ENCODE assay signal across 20 cellular contexts in the genomic region with DNA sequence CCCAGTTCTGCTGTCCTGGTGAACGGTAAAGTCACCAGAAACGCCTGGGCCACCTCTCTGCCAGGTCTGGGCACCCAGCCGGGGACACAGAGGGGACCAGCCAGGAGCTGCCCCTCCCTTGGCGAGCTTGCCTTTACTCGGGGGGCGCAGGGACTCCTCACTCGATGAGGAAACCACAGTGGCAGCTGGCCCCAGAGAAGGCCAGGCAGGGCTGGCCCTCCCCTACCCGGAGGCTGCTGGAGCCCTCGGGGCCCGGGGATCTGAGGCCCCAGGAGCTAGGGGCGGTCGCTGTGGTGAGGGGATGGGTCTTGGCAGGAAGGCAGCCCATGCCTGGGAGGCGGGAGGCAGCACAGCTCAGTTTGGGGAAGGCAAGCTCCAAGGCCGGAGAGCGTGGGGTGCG.
DNase-seq lines count a peak whose midpoint lies in the region; ATAC-seq and TF ChIP-seq lines count a peak whose summit lies in the region.
"Had no signal": no experiment of that assay in that cellular context is flagged by ENCODE, and none has a peak within 500 bp of the region (broad histone marks: within the 10 kb centered on the region; RNA-seq: fewer than 3 reads in every experiment).

No MANE protein-coding gene starts in this region.

- no peak overlapping the region for H2BK15ac ChIP-seq in neuronal stem cell (ENCODE audit: low read length)

- H3K23ac ChIP-seq in neuronal stem cell (ENCODE audit: low read depth, low read length, poor library complexity) = peak overlapping the region; percentile 23

- H3K79me1 ChIP-seq in neuronal stem cell (ENCODE audit: low read depth, low read length) = peaks cover 5% of the 10 kb centered on the region

- peaks cover 8% of the 10 kb centered on the region for H3K27me3 Mint-ChIP-seq in osteocyte (ENCODE audit: unreplicated experiment)

- peak overlapping the region; percentile 7 for H3K18ac ChIP-seq in neuronal stem cell (ENCODE audit: low read length)

- H3K27ac ChIP-seq in BLaER1 = peak overlapping the region; percentile 56
- H3K27ac ChIP-seq in DND-41 (ENCODE audit: low read length) = no peak overlapping the region
- peak overlapping the region; percentile 5; the same call in 1 of the 2 replicates for H3K27ac ChIP-seq in SJCRH30
- H3K27ac ChIP-seq in neuronal stem cell (replicated peaks; ENCODE audit: low read length) = no peak overlapping the region
- H3K27ac ChIP-seq: SJSA1 had no signal

- H3K27me3 ChIP-seq in BLaER1 (peaks cover 5% of the 10 kb centered on the region; the same call in 1 of the 2 replicates), DND-41 (ENCODE audit: insufficient read depth, low read length, poor library complexity) (peaks cover 6% of the 10 kb centered on the region), SJCRH30 (no peaks in the 10 kb centered on the region), neuronal stem cell (ENCODE audit: control insufficient read depth in 3 of 3, insufficient read depth in 3 of 3, low read depth in 1 of 3, low read length in 3 of 3) (peaks cover 0 to 90% (median 0%) of the 10 kb centered on the region in 3 experiments)

- H3K4me1 Mint-ChIP-seq in osteocyte (ENCODE audit: unreplicated experiment) = peaks cover 3% of the 10 kb centered on the region

- H3K4me1 ChIP-seq in BLaER1 (peaks cover 64% of the 10 kb centered on the region), DND-41 (ENCODE audit: insufficient read depth, low read length) (no peaks in the 10 kb centered on the region), SJCRH30 (peaks cover 73% of the 10 kb centered on the region), neuronal stem cell (ENCODE audit: control insufficient read depth in 2 of 2, insufficient read depth in 1 of 2, low read depth in 1 of 2, low read length in 2 of 2) (peaks cover 0 to 2% of the 10 kb centered on the region in 2 donors)
- H3K4me1 ChIP-seq: SJSA1 had no signal

- TF ChIP-seq CTCF in DND-41 (IDR thresholded peaks at IDR 0.05; ENCODE audit: borderline replicate concordance, extremely low read depth, low read length, poor library complexity, severe bottlenecking) (no peak), osteocyte (IDR thresholded peaks at IDR 0.05) (no peak)

- H2BK12ac ChIP-seq in neuronal stem cell (ENCODE audit: low read length) = no peak overlapping the region

- peak; percentile 10 for DNase-seq in DND-41
- peak; percentile 83 to 88 for DNase-seq in SJCRH30
- no peak for DNase-seq in neuronal stem cell (ENCODE audit: low spot score)
- no peak for DNase-seq in NCI-H446 treated with DMSO at 0.1 percent for 48 hours (lab: John Stamatoyannopoulos, UW)
- no peak for DNase-seq in stimulated activated CD8-positive, alpha-beta memory T cell treated with anti-CD3 and anti-CD28 coated beads, Interleukin-4, amount 100 ng/mL, for 48 hours
- no peak for DNase-seq in osteocyte (ENCODE audit: extremely low spot score, unreplicated experiment)
- DNase-seq: ACHN; Caco-2; CD4-positive, alpha-beta T cell; DMS153; HFFc6; KG1; MV-4-11; NCI-H1694 treated with DMSO at 0.1 percent for 48 hours; NCI-H510A; NK-92 treated with Interleukin-12 subunit alpha and Interleukin-12 subunit beta, amount 100 ng/mL, for 24 hours; RPMI8226 had no signal

- no peaks in the 10 kb centered on the region for H3K36me3 ChIP-seq in BLaER1
- no peaks in the 10 kb centered on the region for H3K36me3 ChIP-seq in DND-41 (ENCODE audit: insufficient read depth, low read length)
- H3K36me3 ChIP-seq in SJCRH30 = no peaks in the 10 kb centered on the region
- no peaks in the 10 kb centered on the region for H3K36me3 ChIP-seq in neuronal stem cell (replicated peaks in 1 of 2; ENCODE audit: control insufficient read depth in 2 of 2, insufficient read depth in 2 of 2, low read length in 2 of 2)
- H3K36me3 ChIP-seq: SJSA1 had no signal

- H2AK5ac ChIP-seq in neuronal stem cell (ENCODE audit: low read depth, low read length) = no peak overlapping the region

- H3K27ac Mint-ChIP-seq in osteocyte (ENCODE audit: unreplicated experiment) = no peak overlapping the region
- H3K27ac Mint-ChIP-seq: CD4-positive, alpha-beta T cell; HFFc6 had no signal

- H3K36me3 Mint-ChIP-seq in osteocyte (ENCODE audit: unreplicated experiment) = no peaks in the 10 kb centered on the region

- H4K20me1 ChIP-seq in BLaER1 (0 out of 2 replicates have a peak, but pooled peaks cover 6% of the 10 kb centered on the region), DND-41 (ENCODE audit: insufficient read depth, low read length) (peaks cover 11% of the 10 kb centered on the region)

- H3K79me2 ChIP-seq in DND-41 (ENCODE audit: insufficient read depth, low read length) = no peaks in the 10 kb centered on the region

- H3K4me2 ChIP-seq in BLaER1 (peak overlapping the region; percentile 74), DND-41 (ENCODE audit: insufficient read depth, low read length) (no peak overlapping the region), neuronal stem cell (ENCODE audit: insufficient read depth, low read length, poor library complexity, severe bottlenecking) (no peak overlapping the region)

- H4K8ac ChIP-seq in neuronal stem cell (ENCODE audit: low read depth, low read length) = no peak overlapping the region

- H3K9ac ChIP-seq in BLaER1 (peak overlapping the region; percentile 20; the same call in 1 of the 2 replicates), DND-41 (ENCODE audit: low read depth, low read length) (no peak overlapping the region), neuronal stem cell (ENCODE audit: low read depth, low read length, poor library complexity) (no peak overlapping the region)

- no peaks in the 10 kb centered on the region for H3K9me3 Mint-ChIP-seq in osteocyte (ENCODE audit: unreplicated experiment)
- H3K9me3 Mint-ChIP-seq: CD4-positive, alpha-beta T cell; HFFc6 had no signal

- H4K91ac ChIP-seq in neuronal stem cell (ENCODE audit: low read depth, low read length, poor library complexity) = no peak overlapping the region

- no peak overlapping the region for H2AFZ ChIP-seq in DND-41 (ENCODE audit: low read depth, low read length)
- H2AFZ ChIP-seq in neuronal stem cell (ENCODE audit: low read length) = no peak overlapping the region

- H3K14ac ChIP-seq in neuronal stem cell (ENCODE audit: low read length) = peak overlapping the region; percentile 4

- H2BK120ac ChIP-seq in neuronal stem cell (ENCODE audit: low read depth, low read length) = peak overlapping the region; percentile 10

- WGBS in neuronal stem cell (ENCODE audit: extremely low coverage in 2 of 2, insufficient read length in 2 of 2, insufficient replicate concordance in 1 of 2), 2 donors = no CpG with 5 or more reads among the region's 16 CpGs

- ATAC-seq in DND-41 (ENCODE audit: insufficient read depth, low read depth) (no peak), HG03442 (IDR thresholded peaks at IDR 0.05; ENCODE audit: unreplicated experiment) (no peak)

- no peak overlapping the region for H3K4ac ChIP-seq in neuronal stem cell (ENCODE audit: low read length)

- no peak overlapping the region for H3K4me3 Mint-ChIP-seq in osteocyte (ENCODE audit: unreplicated experiment)
- H3K4me3 Mint-ChIP-seq: CD4-positive, alpha-beta T cell; HFFc6 had no signal

- H3K4me3 ChIP-seq in BLaER1 = peak overlapping the region; percentile 15
- H3K4me3 ChIP-seq in DND-41 (ENCODE audit: low read depth in 1 of 2, low read length in 2 of 2) = no peak overlapping the region
- no peak overlapping the region for H3K4me3 ChIP-seq in SJCRH30
- no peak overlapping the region for H3K4me3 ChIP-seq in neuronal stem cell (ENCODE audit: low read length in 2 of 2)
- H3K4me3 ChIP-seq: SJSA1 had no signal

- H3K9me3 ChIP-seq in BLaER1 = no peaks in the 10 kb centered on the region
- no peaks in the 10 kb centered on the region for H3K9me3 ChIP-seq in DND-41 (ENCODE audit: insufficient read depth, low read length, severe bottlenecking)
- no peaks in the 10 kb centered on the region for H3K9me3 ChIP-seq in SJCRH30 (replicated peaks)
- H3K9me3 ChIP-seq in neuronal stem cell (replicated peaks in 1 of 2; ENCODE audit: control insufficient read depth in 2 of 2, insufficient read depth in 1 of 2, low read depth in 1 of 2, low read length in 2 of 2) = no peaks in the 10 kb centered on the region
- H3K9me3 ChIP-seq: Caco-2, SJSA1 had no signal

- H2BK5ac ChIP-seq in neuronal stem cell (ENCODE audit: low read length) = peak overlapping the region; percentile 4

Comparison
In these comparisons a context has a peak if more than half of its experiments do, and no peak if none do; other contexts are left out.
1. H3K27ac ChIP-seq: peak in BLaER1 (single experiment) and SJCRH30 (single experiment); none in DND-41 (single experiment) and neuronal stem cell (single experiment).
2. DNase-seq: peak in DND-41 (single experiment) and SJCRH30 (2 of 2); none in neuronal stem cell (single experiment), NCI-H446 treated with DMSO at 0.1 percent for 48 hours (single experiment), stimulated activated CD8-positive, alpha-beta memory T cell treated with anti-CD3 and anti-CD28 coated beads, Interleukin-4, amount 100 ng/mL, for 48 hours (single experiment) and osteocyte (single experiment).